In genomic region chr19:5628919-5629481, GRCh38 we compare ENCODE assay signal across 11 cellular contexts. TPM values are rescaled to one million over a fixed set of nuclear protein-coding genes. Genes with fewer than 3 reads are reported as not detected.
DNase-seq lines count a peak whose midpoint lies in the region; ATAC-seq and TF ChIP-seq lines count a peak whose summit lies in the region.
"Had no signal": no experiment of that assay in that cellular context is flagged by ENCODE, and none has a peak within 500 bp of the region (broad histone marks: within the 10 kb centered on the region; RNA-seq: fewer than 3 reads in every experiment).

No MANE protein-coding gene starts in this region.

- H3K9me3 ChIP-seq in CD8-positive, alpha-beta memory T cell (ENCODE audit: low read length), result no peaks in the 10 kb centered on the region
- H3K9me3 ChIP-seq in gastroesophageal sphincter, result no peaks in the 10 kb centered on the region

- H3K4me1 Mint-ChIP-seq in CD8-positive, alpha-beta memory T cell, result peaks cover 74 to 95% (median 94%) of the 10 kb centered on the region in 3 donors
- H3K4me1 Mint-ChIP-seq in activated CD4-positive, alpha-beta memory T cell treated with anti-CD3 and anti-CD28 coated beads for 36 hours (ENCODE audit: low read depth), result peaks cover 80% of the 10 kb centered on the region
- H3K4me1 Mint-ChIP-seq in neural crest cell, result peaks cover 37% of the 10 kb centered on the region

- peaks cover 82% of the 10 kb centered on the region for H3K4me1 ChIP-seq in CD8-positive, alpha-beta memory T cell (ENCODE audit: insufficient read depth, low read length)
- H3K4me1 ChIP-seq in gastroesophageal sphincter, result peaks cover 21 to 100% (median 50%) of the 10 kb centered on the region in 3 donors

- peaks cover 13 to 86% (median 13%) of the 10 kb centered on the region in 3 donors for H3K36me3 Mint-ChIP-seq in CD8-positive, alpha-beta memory T cell
- peaks cover 61% of the 10 kb centered on the region for H3K36me3 Mint-ChIP-seq in activated CD4-positive, alpha-beta memory T cell treated with anti-CD3 and anti-CD28 coated beads for 36 hours
- peaks cover 15% of the 10 kb centered on the region for H3K36me3 Mint-ChIP-seq in neural crest cell (ENCODE audit: low read depth)

- no peak for TF ChIP-seq POLR2A in gastroesophageal sphincter (IDR thresholded peaks at IDR 0.05)

- H3K27ac Mint-ChIP-seq in CD8-positive, alpha-beta memory T cell, result peak overlapping the region in 6 of 8 donors; percentile 21 to 75 (median 34)
- H3K27ac Mint-ChIP-seq in activated CD4-positive, alpha-beta memory T cell treated with anti-CD3 and anti-CD28 coated beads for 36 hours, result peak overlapping the region; percentile 51
- H3K27ac Mint-ChIP-seq in neural crest cell (ENCODE audit: unreplicated experiment), result no peak overlapping the region
- H3K27ac Mint-ChIP-seq: activated T-helper 1 cell treated with anti-CD3 and anti-CD28 coated beads, Interleukin-12 subunit alpha, Interleukin-12 subunit beta, Interleukin-2, Interleukin-4 antibody, amounts not matched to agents 30 ng/mL and 10 ng/mL and 1 ng/mL, durations not matched to agents 14 hours and 24 hours and 36 hours had no signal

- WGBS in gastroesophageal sphincter (ENCODE audit: low coverage in 1 of 2), 2 donors, result 70 to 85% methylated on average over 7 to 8 of the region's 9 CpGs

- no peaks in the 10 kb centered on the region for H3K27me3 Mint-ChIP-seq in CD8-positive, alpha-beta memory T cell
- no peaks in the 10 kb centered on the region for H3K27me3 Mint-ChIP-seq in activated CD4-positive, alpha-beta memory T cell treated with anti-CD3 and anti-CD28 coated beads for 36 hours
- no peaks in the 10 kb centered on the region for H3K27me3 Mint-ChIP-seq in neural crest cell (ENCODE audit: low read depth)

- no peak overlapping the region for H3K4me3 ChIP-seq in CD8-positive, alpha-beta memory T cell (ENCODE audit: low read length)
- H3K4me3 ChIP-seq in gastroesophageal sphincter, result no peak overlapping the region

- no peak for ATAC-seq in HG03432 (IDR thresholded peaks at IDR 0.05; ENCODE audit: unreplicated experiment)
- no peak for ATAC-seq in gastroesophageal sphincter
- no peak for ATAC-seq in GM18511 (IDR thresholded peaks at IDR 0.05; ENCODE audit: unreplicated experiment)
- ATAC-seq in HG03571 (IDR thresholded peaks at IDR 0.05; ENCODE audit: unreplicated experiment), result no peak
- ATAC-seq: left colon had no signal

- TF ChIP-seq CTCF in neural crest cell (conservative IDR thresholded peaks at IDR 0.05) (no peak), gastroesophageal sphincter (IDR thresholded peaks at IDR 0.05) (no peak)

- POLR2A ChIA-PET in CD8-positive, alpha-beta memory T cell (lab: Charles Lee), result no interaction called here
- POLR2A ChIA-PET in activated CD4-positive, alpha-beta memory T cell treated with anti-CD3 and anti-CD28 coated beads for 36 hours (lab: Charles Lee), result no interaction called here

- H3K4me3 Mint-ChIP-seq in CD8-positive, alpha-beta memory T cell, result peak overlapping the region in 5 of 7 donors; percentile 3 to 47 (median 18)
- no peak overlapping the region for H3K4me3 Mint-ChIP-seq in activated CD4-positive, alpha-beta memory T cell treated with anti-CD3 and anti-CD28 coated beads for 36 hours
- peak overlapping the region; percentile 21 for H3K4me3 Mint-ChIP-seq in neural crest cell
- H3K4me3 Mint-ChIP-seq: activated T-helper 1 cell treated with anti-CD3 and anti-CD28 coated beads, Interleukin-12 subunit alpha, Interleukin-12 subunit beta, Interleukin-2, Interleukin-4 antibody, amounts not matched to agents 30 ng/mL and 10 ng/mL and 1 ng/mL, durations not matched to agents 14 hours and 24 hours and 36 hours had no signal

- no peak for DNase-seq in CD8-positive, alpha-beta memory T cell
- peak; percentile 83 to 89 for DNase-seq in Kasumi-1 (lab: John Stamatoyannopoulos, UW)
- DNase-seq in activated CD4-positive, alpha-beta memory T cell treated with anti-CD3 and anti-CD28 coated beads for 36 hours, result no peak
- no peak for DNase-seq in neural crest cell (ENCODE audit: low read depth, low spot score)
- DNase-seq: left colon, NCI-H524 had no signal

- intact Hi-C loops in activated CD4-positive, alpha-beta memory T cell treated with anti-CD3 and anti-CD28 coated beads for 36 hours (cut with micrococcal nuclease), result no loop called here

- no peaks in the 10 kb centered on the region for H3K27me3 ChIP-seq in CD8-positive, alpha-beta memory T cell (ENCODE audit: insufficient read depth, low read length, poor library complexity, severe bottlenecking)
- no peaks in the 10 kb centered on the region for H3K27me3 ChIP-seq in gastroesophageal sphincter

- no peak overlapping the region for H3K27ac ChIP-seq in CD8-positive, alpha-beta memory T cell (ENCODE audit: low read depth, low read length)
- peak overlapping the region in 2 of 4 donors; percentile 8 to 21 for H3K27ac ChIP-seq in gastroesophageal sphincter

- H3K36me3 ChIP-seq in CD8-positive, alpha-beta memory T cell (ENCODE audit: insufficient read depth, low read length), result peaks cover 38% of the 10 kb centered on the region
- peaks cover 0 to 49% of the 10 kb centered on the region in 2 donors for H3K36me3 ChIP-seq in gastroesophageal sphincter

- no peak for TF ChIP-seq EP300 in gastroesophageal sphincter (IDR thresholded peaks at IDR 0.05)

- no peaks in the 10 kb centered on the region for H3K9me3 Mint-ChIP-seq in CD8-positive, alpha-beta memory T cell
- no peaks in the 10 kb centered on the region for H3K9me3 Mint-ChIP-seq in activated CD4-positive, alpha-beta memory T cell treated with anti-CD3 and anti-CD28 coated beads for 36 hours
- H3K9me3 Mint-ChIP-seq in neural crest cell, result no peaks in the 10 kb centered on the region
- H3K9me3 Mint-ChIP-seq: activated T-helper 1 cell treated with anti-CD3 and anti-CD28 coated beads, Interleukin-12 subunit alpha, Interleukin-12 subunit beta, Interleukin-2, Interleukin-4 antibody, amounts not matched to agents 30 ng/mL and 10 ng/mL and 1 ng/mL, durations not matched to agents 14 hours and 24 hours and 36 hours had no signal

- CTCF ChIA-PET in CD8-positive, alpha-beta memory T cell (lab: Charles Lee), result no interaction called here
- CTCF ChIA-PET in activated CD4-positive, alpha-beta memory T cell treated with anti-CD3 and anti-CD28 coated beads for 36 hours (lab: Charles Lee), result no interaction called here

RNA-seq across cellular contexts. Expression of gene SAFB, which starts 6.1 kb away (rescaled TPM):
- total RNA-seq in CD8-positive, alpha-beta memory T cell, result 100 to 1,000 TPM; 124 to 132 TPM
- polyA plus RNA-seq in CD8-positive, alpha-beta memory T cell, result 103 TPM
- 100 to 1,000 TPM; 103 to 113 TPM for total RNA-seq in activated CD4-positive, alpha-beta memory T cell treated with anti-CD3 and anti-CD28 coated beads for 36 hours
- 176 and 184 TPM in 2 replicates for total RNA-seq in neural crest cell
- total RNA-seq in gastroesophageal sphincter, result 10 to 100 TPM; 39.7 to 73.6 (median 65.2) TPM

RNA-seq across cellular contexts. Expression of gene SAFB2, which starts 6.4 kb away (rescaled TPM):
- total RNA-seq in CD8-positive, alpha-beta memory T cell, result 10 to 100 TPM; 87.8 to 98.2 TPM
- 56.4 TPM for polyA plus RNA-seq in CD8-positive, alpha-beta memory T cell
- total RNA-seq in activated CD4-positive, alpha-beta memory T cell treated with anti-CD3 and anti-CD28 coated beads for 36 hours, result 10 to 100 TPM; 63.5 to 76.4 TPM
- total RNA-seq in neural crest cell (103 and 117 TPM in 2 replicates), gastroesophageal sphincter (10 to 100 TPM; 25.3 to 81.6 (median 41.6) TPM)

RNA-seq across cellular contexts. Expression of gene MICOS13, which starts 51.3 kb away (rescaled TPM):
- total RNA-seq in CD8-positive, alpha-beta memory T cell, result 10 to 100 TPM; 60.6 to 62.1 TPM
- polyA plus RNA-seq in CD8-positive, alpha-beta memory T cell, result 117 TPM
- total RNA-seq in activated CD4-positive, alpha-beta memory T cell treated with anti-CD3 and anti-CD28 coated beads for 36 hours, result 10 to 100 TPM; 50.9 to 55.3 TPM
- total RNA-seq in neural crest cell, result 23.2 and 25.6 TPM in 2 replicates
- total RNA-seq in gastroesophageal sphincter, result 10 to 100 TPM; 29.7 to 60.6 (median 50.7) TPM

RNA-seq across cellular contexts. Expression of gene HSD11B1L, which starts 51.8 kb away (rescaled TPM):
- total RNA-seq in CD8-positive, alpha-beta memory T cell, result 1 to 10 TPM; 1.4 to 2.3 TPM
- 4.0 TPM for polyA plus RNA-seq in CD8-positive, alpha-beta memory T cell
- total RNA-seq in activated CD4-positive, alpha-beta memory T cell treated with anti-CD3 and anti-CD28 coated beads for 36 hours, result 1 to 10 TPM; 3.8 to 4.1 TPM
- total RNA-seq in neural crest cell (16.0 and 21.7 TPM in 2 replicates), gastroesophageal sphincter (10 to 100 TPM; 11.2 to 22.9 (median 18.9) TPM)

Comparison
In these comparisons a context has a peak if more than half of its experiments do, and no peak if none do; other contexts are left out.
1. DNase-seq: peak in Kasumi-1 (2 of 2); none in CD8-positive, alpha-beta memory T cell (0 of 5), activated CD4-positive, alpha-beta memory T cell treated with anti-CD3 and anti-CD28 coated beads for 36 hours (single experiment) and neural crest cell (single experiment).